Comparison of ENCODE assay signal across 8 cellular contexts in the genomic region with DNA sequence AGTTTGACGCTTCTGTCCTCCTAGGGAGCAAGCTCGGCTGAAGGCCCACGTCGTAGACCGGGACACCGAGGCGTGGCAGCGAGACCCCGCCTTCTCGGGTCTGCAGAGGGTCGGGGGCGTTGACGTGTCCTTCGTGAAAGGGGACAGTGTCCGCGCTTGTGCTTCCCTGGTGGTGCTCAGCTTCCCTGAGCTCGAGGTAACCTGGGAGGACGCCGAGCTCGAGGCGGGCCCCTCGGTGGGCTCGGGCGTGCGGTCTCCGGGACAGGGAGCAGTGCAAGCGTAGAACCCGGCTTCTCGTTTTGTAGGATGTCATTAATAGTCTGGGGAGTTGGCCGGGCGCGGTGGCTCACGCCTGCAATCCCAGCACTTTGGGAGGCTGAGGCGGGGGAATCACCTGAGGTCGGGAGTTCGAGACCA. TPM values are rescaled to one million over a fixed set of nuclear protein-coding genes. Genes with fewer than 3 reads are reported as not detected.
DNase-seq lines count a peak whose midpoint lies in the region; ATAC-seq lines count a peak whose summit lies in the region.

No MANE protein-coding gene starts in this region.

- no peak overlapping the region for H3K27ac ChIP-seq in thymus (ENCODE audit: low read depth)

- intact Hi-C loops in activated T-helper 2 cell treated with anti-CD3 and anti-CD28 coated beads, Interferon-gamma antibody, Interleukin-2, Interleukin-4, amounts not matched to agents 10 μg/mL and 5 μg/mL and 100 μg/mL, durations not matched to agents 14 hours and 24 hours and 36 hours (cut with micrococcal nuclease): loop anchor here (10.0 kb wide), 1 partner anchor 129 kb away; a partner anchor contains a TSS

- H3K9me3 ChIP-seq in thymus (ENCODE audit: control insufficient read depth): no peaks in the 10 kb centered on the region

- H3K9me3 Mint-ChIP-seq in T-helper 2 cell treated with Interferon-gamma antibody and Interleukin-4, amounts not matched to agents 5 μg/mL and 100 μg/mL, for 36 hours: no peaks in the 10 kb centered on the region
- no peaks in the 10 kb centered on the region for H3K9me3 Mint-ChIP-seq in activated T-helper 2 cell treated with anti-CD3 and anti-CD28 coated beads, Interferon-gamma antibody, Interleukin-2, Interleukin-4, amounts not matched to agents 10 μg/mL and 5 μg/mL and 100 μg/mL, durations not matched to agents 14 hours and 24 hours and 36 hours
- peaks cover 0 to 2% (median 0%) of the 10 kb centered on the region in 6 donors for H3K9me3 Mint-ChIP-seq in immature natural killer cell

- peaks cover 3% of the 10 kb centered on the region for H3K36me3 Mint-ChIP-seq in T-helper 2 cell treated with Interferon-gamma antibody and Interleukin-4, amounts not matched to agents 5 μg/mL and 100 μg/mL, for 36 hours (ENCODE audit: low read depth)
- H3K36me3 Mint-ChIP-seq in activated T-helper 2 cell treated with anti-CD3 and anti-CD28 coated beads, Interferon-gamma antibody, Interleukin-2, Interleukin-4, amounts not matched to agents 10 μg/mL and 5 μg/mL and 100 μg/mL, durations not matched to agents 14 hours and 24 hours and 36 hours (ENCODE audit: low read depth): peaks cover 10% of the 10 kb centered on the region
- H3K36me3 Mint-ChIP-seq in immature natural killer cell: peaks cover 0 to 10% (median 0%) of the 10 kb centered on the region in 3 donors

- 11% methylated on average over 36 of the region's 36 CpGs for WGBS in thymus

- H3K4me3 ChIP-seq in thymus (ENCODE audit: low read length): peak overlapping the region; percentile 57

- H3K27me3 ChIP-seq in thymus (ENCODE audit: control insufficient read depth, insufficient read depth): peaks cover 14% of the 10 kb centered on the region

- DNase-seq in T-helper 2 cell treated with Interferon-gamma antibody and Interleukin-4, amounts not matched to agents 5 μg/mL and 100 μg/mL, for 36 hours (ENCODE audit: low spot score): no peak
- DNase-seq in T-helper 2 cell (no peak), immature natural killer cell (no peak), NCI-H774 (lab: John Stamatoyannopoulos, UW) (no peak)
- DNase-seq in activated T-helper 2 cell treated with anti-CD3 and anti-CD28 coated beads, Interferon-gamma antibody, Interleukin-2, Interleukin-4, amounts not matched to agents 10 μg/mL and 5 μg/mL and 100 μg/mL, durations not matched to agents 14 hours and 24 hours and 36 hours (ENCODE audit: low spot score): no peak

- peak overlapping the region; percentile 87 for H3K4me3 Mint-ChIP-seq in T-helper 2 cell treated with Interferon-gamma antibody and Interleukin-4, amounts not matched to agents 5 μg/mL and 100 μg/mL, for 36 hours
- peak overlapping the region; percentile 86 for H3K4me3 Mint-ChIP-seq in activated T-helper 2 cell treated with anti-CD3 and anti-CD28 coated beads, Interferon-gamma antibody, Interleukin-2, Interleukin-4, amounts not matched to agents 10 μg/mL and 5 μg/mL and 100 μg/mL, durations not matched to agents 14 hours and 24 hours and 36 hours (ENCODE audit: low read depth)
- peak overlapping the region; percentile 87 to 90 (median 88) for H3K4me3 Mint-ChIP-seq in immature natural killer cell

- peaks cover 4% of the 10 kb centered on the region for H3K4me1 ChIP-seq in thymus (ENCODE audit: control insufficient read depth, insufficient read depth, low read length)

- peaks cover 7% of the 10 kb centered on the region for H3K4me1 Mint-ChIP-seq in T-helper 2 cell treated with Interferon-gamma antibody and Interleukin-4, amounts not matched to agents 5 μg/mL and 100 μg/mL, for 36 hours (ENCODE audit: low read depth)
- peaks cover 9% of the 10 kb centered on the region for H3K4me1 Mint-ChIP-seq in activated T-helper 2 cell treated with anti-CD3 and anti-CD28 coated beads, Interferon-gamma antibody, Interleukin-2, Interleukin-4, amounts not matched to agents 10 μg/mL and 5 μg/mL and 100 μg/mL, durations not matched to agents 14 hours and 24 hours and 36 hours (ENCODE audit: low read depth)
- peaks cover 27 to 28% of the 10 kb centered on the region in 2 donors for H3K4me1 Mint-ChIP-seq in immature natural killer cell

- H3K27me3 Mint-ChIP-seq in T-helper 2 cell treated with Interferon-gamma antibody and Interleukin-4, amounts not matched to agents 5 μg/mL and 100 μg/mL, for 36 hours (ENCODE audit: low read depth): peaks cover 29% of the 10 kb centered on the region
- H3K27me3 Mint-ChIP-seq in activated T-helper 2 cell treated with anti-CD3 and anti-CD28 coated beads, Interferon-gamma antibody, Interleukin-2, Interleukin-4, amounts not matched to agents 10 μg/mL and 5 μg/mL and 100 μg/mL, durations not matched to agents 14 hours and 24 hours and 36 hours (ENCODE audit: low read depth): peaks cover 27% of the 10 kb centered on the region
- peaks cover 8 to 17% (median 13%) of the 10 kb centered on the region in 3 donors for H3K27me3 Mint-ChIP-seq in immature natural killer cell (ENCODE audit: low read depth in 3 of 3)

- ATAC-seq in GM19351 (IDR thresholded peaks at IDR 0.05; ENCODE audit: unreplicated experiment) (no peak), GM21390 (IDR thresholded peaks at IDR 0.05; ENCODE audit: unreplicated experiment) (no peak)

- H3K36me3 ChIP-seq in thymus (ENCODE audit: control insufficient read depth, insufficient read depth): peaks cover 5% of the 10 kb centered on the region

- H3K27ac Mint-ChIP-seq in T-helper 2 cell treated with Interferon-gamma antibody and Interleukin-4, amounts not matched to agents 5 μg/mL and 100 μg/mL, for 36 hours: peak overlapping the region; percentile 76
- H3K27ac Mint-ChIP-seq in activated T-helper 2 cell treated with anti-CD3 and anti-CD28 coated beads, Interferon-gamma antibody, Interleukin-2, Interleukin-4, amounts not matched to agents 10 μg/mL and 5 μg/mL and 100 μg/mL, durations not matched to agents 14 hours and 24 hours and 36 hours: no peak overlapping the region
- H3K27ac Mint-ChIP-seq in immature natural killer cell: peak overlapping the region; percentile 64 to 93 (median 90)

RNA-seq across cellular contexts. Expression of a gene that starts 0.7 kb away (rescaled TPM):
- total RNA-seq in activated T-helper 2 cell treated with anti-CD3 and anti-CD28 coated beads, Interferon-gamma antibody, Interleukin-2, Interleukin-4, amounts not matched to agents 10 μg/mL and 5 μg/mL and 100 μg/mL, durations not matched to agents 14 hours and 24 hours and 36 hours: 16.1 and 16.8 TPM in 2 replicates
- polyA plus RNA-seq in immature natural killer cell: 10 to 100 TPM in 1 of 3 donors, 1 to 10 TPM in 2; 8.1 to 11.7 (median 8.7) TPM
- polyA plus RNA-seq in thymus: 20.7 TPM
